2 cellular contexts compared by ENCODE assay signal in the genomic region with DNA sequence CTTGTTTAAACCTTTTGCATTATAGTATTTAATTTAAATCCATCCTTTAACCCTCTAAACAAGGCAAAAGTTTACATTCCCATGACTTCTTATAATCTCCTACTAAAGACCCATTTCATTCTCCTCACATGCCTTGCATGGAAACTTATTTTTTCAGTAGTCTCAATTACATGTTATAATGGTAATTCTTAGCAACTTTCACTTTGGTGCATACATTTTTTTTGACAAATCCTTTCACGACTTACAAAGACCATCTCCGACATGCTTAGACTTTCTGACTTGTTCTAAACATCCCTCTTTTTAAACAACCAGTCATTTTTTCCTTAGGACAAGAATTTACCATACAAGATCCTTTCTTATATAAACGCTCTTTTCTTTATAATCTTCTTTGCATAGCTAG.
TF ChIP-seq lines count a peak whose summit lies in the region.

No MANE protein-coding gene starts in this region.

TF ChIP-seq in HCT116, 20 proteins besides CTCF, POLR2A, EP300 and RAD21:
- TF ChIP-seq ELF1 (IDR thresholded peaks at IDR 0.05; ENCODE audit: borderline replicate concordance, low read depth) (no peak), SIN3A (IDR thresholded peaks at IDR 0.05; ENCODE audit: low read depth) (no peak), TCF7L2 (IDR thresholded peaks at IDR 0.05; ENCODE audit: borderline replicate concordance, extremely low read depth, insufficient read depth, insufficient read length) (no peak), SRF (IDR thresholded peaks at IDR 0.05; ENCODE audit: low read depth) (no peak), ZNF274 (IDR thresholded peaks at IDR 0.05; ENCODE audit: low read depth, low read length) (no peak), EZH2 (IDR thresholded peaks at IDR 0.05) (no peak), ZFX (IDR thresholded peaks at IDR 0.05) (no peak), SP1 (IDR thresholded peaks at IDR 0.05; ENCODE audit: low read depth) (no peak), EZH2phosphoT487 (IDR thresholded peaks at IDR 0.05; ENCODE audit: borderline replicate concordance) (no peak), POLR2AphosphoS5 (IDR thresholded peaks at IDR 0.05; ENCODE audit: low read depth, low read length) (no peak), YY1 (IDR thresholded peaks at IDR 0.05; ENCODE audit: extremely low read depth, insufficient replicate concordance, low read depth, low read length) (no peak), CBX3 (IDR thresholded peaks at IDR 0.05; ENCODE audit: low read depth) (no peak), EGR1 (IDR thresholded peaks at IDR 0.05; ENCODE audit: low read depth) (no peak), FOSL1 (IDR thresholded peaks at IDR 0.05; ENCODE audit: low read depth) (no peak)
- TF ChIP-seq, protein P1, sequence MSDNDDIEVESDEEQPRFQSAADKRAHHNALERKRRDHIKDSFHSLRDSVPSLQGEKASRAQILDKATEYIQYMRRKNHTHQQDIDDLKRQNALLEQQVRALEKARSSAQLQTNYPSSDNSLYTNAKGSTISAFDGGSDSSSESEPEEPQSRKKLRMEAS (IDR thresholded peaks at IDR 0.05) = no peak
- TF ChIP-seq, protein P2, sequence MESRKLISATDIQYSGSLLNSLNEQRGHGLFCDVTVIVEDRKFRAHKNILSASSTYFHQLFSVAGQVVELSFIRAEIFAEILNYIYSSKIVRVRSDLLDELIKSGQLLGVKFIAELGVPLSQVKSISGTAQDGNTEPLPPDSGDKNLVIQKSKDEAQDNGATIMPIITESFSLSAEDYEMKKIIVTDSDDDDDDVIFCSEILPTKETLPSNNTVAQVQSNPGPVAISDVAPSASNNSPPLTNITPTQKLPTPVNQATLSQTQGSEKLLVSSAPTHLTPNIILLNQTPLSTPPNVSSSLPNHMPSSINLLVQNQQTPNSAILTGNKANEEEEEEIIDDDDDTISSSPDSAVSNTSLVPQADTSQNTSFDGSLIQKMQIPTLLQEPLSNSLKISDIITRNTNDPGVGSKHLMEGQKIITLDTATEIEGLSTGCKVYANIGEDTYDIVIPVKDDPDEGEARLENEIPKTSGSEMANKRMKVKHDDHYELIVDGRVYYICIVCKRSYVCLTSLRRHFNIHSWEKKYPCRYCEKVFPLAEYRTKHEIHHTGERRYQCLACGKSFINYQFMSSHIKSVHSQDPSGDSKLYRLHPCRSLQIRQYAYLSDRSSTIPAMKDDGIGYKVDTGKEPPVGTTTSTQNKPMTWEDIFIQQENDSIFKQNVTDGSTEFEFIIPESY (IDR thresholded peaks at IDR 0.05; ENCODE audit: extremely low read depth, insufficient replicate concordance, low read length) = no peak
- TF ChIP-seq, protein P3, sequence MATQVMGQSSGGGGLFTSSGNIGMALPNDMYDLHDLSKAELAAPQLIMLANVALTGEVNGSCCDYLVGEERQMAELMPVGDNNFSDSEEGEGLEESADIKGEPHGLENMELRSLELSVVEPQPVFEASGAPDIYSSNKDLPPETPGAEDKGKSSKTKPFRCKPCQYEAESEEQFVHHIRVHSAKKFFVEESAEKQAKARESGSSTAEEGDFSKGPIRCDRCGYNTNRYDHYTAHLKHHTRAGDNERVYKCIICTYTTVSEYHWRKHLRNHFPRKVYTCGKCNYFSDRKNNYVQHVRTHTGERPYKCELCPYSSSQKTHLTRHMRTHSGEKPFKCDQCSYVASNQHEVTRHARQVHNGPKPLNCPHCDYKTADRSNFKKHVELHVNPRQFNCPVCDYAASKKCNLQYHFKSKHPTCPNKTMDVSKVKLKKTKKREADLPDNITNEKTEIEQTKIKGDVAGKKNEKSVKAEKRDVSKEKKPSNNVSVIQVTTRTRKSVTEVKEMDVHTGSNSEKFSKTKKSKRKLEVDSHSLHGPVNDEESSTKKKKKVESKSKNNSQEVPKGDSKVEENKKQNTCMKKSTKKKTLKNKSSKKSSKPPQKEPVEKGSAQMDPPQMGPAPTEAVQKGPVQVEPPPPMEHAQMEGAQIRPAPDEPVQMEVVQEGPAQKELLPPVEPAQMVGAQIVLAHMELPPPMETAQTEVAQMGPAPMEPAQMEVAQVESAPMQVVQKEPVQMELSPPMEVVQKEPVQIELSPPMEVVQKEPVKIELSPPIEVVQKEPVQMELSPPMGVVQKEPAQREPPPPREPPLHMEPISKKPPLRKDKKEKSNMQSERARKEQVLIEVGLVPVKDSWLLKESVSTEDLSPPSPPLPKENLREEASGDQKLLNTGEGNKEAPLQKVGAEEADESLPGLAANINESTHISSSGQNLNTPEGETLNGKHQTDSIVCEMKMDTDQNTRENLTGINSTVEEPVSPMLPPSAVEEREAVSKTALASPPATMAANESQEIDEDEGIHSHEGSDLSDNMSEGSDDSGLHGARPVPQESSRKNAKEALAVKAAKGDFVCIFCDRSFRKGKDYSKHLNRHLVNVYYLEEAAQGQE (IDR thresholded peaks at IDR 0.05; ENCODE audit: low read depth) = no peak

TF ChIP-seq in H1, 55 proteins besides CTCF, POLR2A, EP300 and RAD21:
- TF ChIP-seq KDM5A (IDR thresholded peaks at IDR 0.05; ENCODE audit: low read length) (no peak), CBX5 (IDR thresholded peaks at IDR 0.05; ENCODE audit: low read depth, low read length) (0 out of 2 replicates have a peak, but pooled peaks have one; percentile 93), KDM1A (IDR thresholded peaks at IDR 0.05; ENCODE audit: borderline replicate concordance, low read length) (peak; percentile 58; the same call in 1 of the 2 replicates)
TF ChIP-seq in H1: peak in this region for 2.
